Comparison of ENCODE assay signal across 15 cellular contexts in the genomic region with DNA sequence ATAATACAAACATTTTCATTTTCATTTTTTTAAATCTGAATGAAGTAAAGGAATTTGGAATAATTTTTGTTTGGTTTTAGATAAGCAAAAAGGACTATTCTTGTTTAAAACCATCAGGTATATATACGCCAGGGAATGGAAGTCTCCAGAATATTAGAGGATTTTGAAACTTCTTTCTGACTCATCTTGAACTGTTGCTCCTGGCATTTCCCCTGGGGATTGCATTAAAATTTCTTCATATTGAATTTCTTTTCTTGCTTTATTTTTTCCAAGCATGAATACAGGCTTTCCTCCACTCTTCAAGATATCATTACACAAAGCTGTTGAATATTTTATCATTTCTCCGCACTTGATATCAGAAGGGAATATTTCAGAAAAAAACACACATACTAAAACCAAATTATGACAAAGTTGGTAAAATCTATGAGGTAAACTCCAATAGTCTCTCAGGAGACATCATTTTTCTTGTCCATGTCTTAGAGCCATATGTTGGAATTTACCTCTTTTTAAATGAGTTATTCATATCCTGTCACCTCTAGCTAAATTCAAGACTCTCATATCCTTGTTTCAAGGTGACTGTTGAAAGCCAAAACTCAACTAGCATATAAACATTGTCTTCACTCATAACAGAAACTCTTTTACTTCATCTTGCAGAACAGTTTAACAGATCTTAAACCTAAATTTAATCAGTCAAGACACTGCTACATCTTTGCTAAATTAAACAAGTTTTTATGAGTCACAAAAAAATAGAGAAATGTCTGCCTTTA. TPM values are rescaled to one million over a fixed set of nuclear protein-coding genes. Genes with fewer than 3 reads are reported as not detected.
A peak's percentile ranks its signal among the peaks of the same experiment; 100 is the strongest.
DNase-seq lines count a peak whose midpoint lies in the region; ATAC-seq and TF ChIP-seq lines count a peak whose summit lies in the region.
"Had no signal": no experiment of that assay in that cellular context is flagged by ENCODE, and none has a peak within 500 bp of the region (broad histone marks: within the 10 kb centered on the region; RNA-seq: fewer than 3 reads in every experiment).

No MANE protein-coding gene starts in this region.

- H3K4me3 Mint-ChIP-seq in stimulated activated effector memory CD8-positive, alpha-beta T cell treated with anti-CD3 and anti-CD28 coated beads, Interleukin-12 subunit alpha, Interleukin-12 subunit beta, amount 100 ng/mL, for 72 hours, result no peak overlapping the region
- H3K4me3 Mint-ChIP-seq in CD4-positive, alpha-beta memory T cell, result no peak overlapping the region
- H3K4me3 Mint-ChIP-seq: CD8-positive, alpha-beta T cell; H9 had no signal

- ATAC-seq in GM21381 (IDR thresholded peaks at IDR 0.05; ENCODE audit: unreplicated experiment) (peak; percentile 59), HG03159 (IDR thresholded peaks at IDR 0.05; ENCODE audit: unreplicated experiment) (peak; percentile 90)
- ATAC-seq in stimulated activated effector memory CD8-positive, alpha-beta T cell treated with anti-CD3 and anti-CD28 coated beads, Interleukin-12 subunit alpha, Interleukin-12 subunit beta, amount 100 ng/mL, for 72 hours, result no peak
- ATAC-seq: CD8-positive, alpha-beta T cell had no signal

- peak overlapping the region; percentile 21 for H3K27ac ChIP-seq in epithelial cell of prostate
- H3K27ac ChIP-seq in CD4-positive, alpha-beta memory T cell (ENCODE audit: low read depth, low read length), result no peak overlapping the region

- H3K9me3 Mint-ChIP-seq in stimulated activated effector memory CD8-positive, alpha-beta T cell treated with anti-CD3 and anti-CD28 coated beads, Interleukin-12 subunit alpha, Interleukin-12 subunit beta, amount 100 ng/mL, for 72 hours, result peaks cover 4% of the 10 kb centered on the region
- H3K9me3 Mint-ChIP-seq in CD4-positive, alpha-beta memory T cell, result peaks cover 0 to 2% (median 0%) of the 10 kb centered on the region in 8 donors
- H3K9me3 Mint-ChIP-seq: CD8-positive, alpha-beta T cell; H9 had no signal

- DNase-seq in GM13977 (ENCODE audit: low spot score), result peak; percentile 17
- DNase-seq in epithelial cell of prostate (ENCODE audit: low read depth, low spot score), result no peak
- no peak for DNase-seq in activated CD4-positive, alpha-beta T cell treated with anti-CD3 and anti-CD28 coated beads, Interleukin-2, amount 50 U/mL, for 1 hour
- DNase-seq in stimulated activated effector memory CD8-positive, alpha-beta T cell treated with anti-CD3 and anti-CD28 coated beads, Interleukin-12 subunit alpha, Interleukin-12 subunit beta, amount 100 ng/mL, for 72 hours (ENCODE audit: low spot score in 2 of 2), result no peak
- no peak for DNase-seq in CD4-positive, alpha-beta memory T cell
- no peak for DNase-seq in NCI-H82 treated with DMSO at 0.1 percent for 48 hours (lab: John Stamatoyannopoulos, UW; ENCODE audit: unreplicated experiment)
- DNase-seq: CD8-positive, alpha-beta T cell; cerebellar nuclear complex; H9; NCI-H1105 treated with DMSO at 0.1 percent for 48 hours had no signal

- H3K4me3 ChIP-seq in CD4-positive, alpha-beta memory T cell (ENCODE audit: low read length in 2 of 2), result no peak overlapping the region

- intact Hi-C loops in CD4-positive, alpha-beta memory T cell (cut with micrococcal nuclease), result no loop called here

- in situ Hi-C loops in GM13977 (cut with MboI; ENCODE audit: low pct_unique_long_range_greater_than_20kb, low sequenced_read_pairs, unreplicated experiment), result loop anchor here (25.0 kb wide), 1 partner anchor 277 kb away; a partner anchor contains a TSS

- no peaks in the 10 kb centered on the region for H3K27me3 ChIP-seq in CD4-positive, alpha-beta memory T cell (ENCODE audit: insufficient read depth, low read length)

- CTCF ChIA-PET in CD4-positive, alpha-beta memory T cell (lab: Charles Lee; ENCODE audit: partially characterized antibody), result no interaction called here

- no peaks in the 10 kb centered on the region for H3K9me3 ChIP-seq in CD4-positive, alpha-beta memory T cell (ENCODE audit: control insufficient read depth in 1 of 2, low read length in 2 of 2)

- H3K27ac Mint-ChIP-seq in stimulated activated effector memory CD8-positive, alpha-beta T cell treated with anti-CD3 and anti-CD28 coated beads, Interleukin-12 subunit alpha, Interleukin-12 subunit beta, amount 100 ng/mL, for 72 hours, result no peak overlapping the region
- H3K27ac Mint-ChIP-seq in CD4-positive, alpha-beta memory T cell, result no peak overlapping the region
- H3K27ac Mint-ChIP-seq: CD8-positive, alpha-beta T cell; H9 had no signal

- TF ChIP-seq CTCF in GM13977 (IDR thresholded peaks at IDR 0.05; ENCODE audit: extremely low read depth, insufficient read depth, missing control alignments), result no peak

- no peaks in the 10 kb centered on the region for H3K27me3 Mint-ChIP-seq in CD4-positive, alpha-beta memory T cell

- no peaks in the 10 kb centered on the region for H3K4me1 ChIP-seq in CD4-positive, alpha-beta memory T cell (ENCODE audit: insufficient read depth, low read length)

- no peaks in the 10 kb centered on the region for H3K36me3 Mint-ChIP-seq in stimulated activated effector memory CD8-positive, alpha-beta T cell treated with anti-CD3 and anti-CD28 coated beads, Interleukin-12 subunit alpha, Interleukin-12 subunit beta, amount 100 ng/mL, for 72 hours
- H3K36me3 Mint-ChIP-seq in CD4-positive, alpha-beta memory T cell, result no peaks in the 10 kb centered on the region
- H3K36me3 Mint-ChIP-seq: CD8-positive, alpha-beta T cell had no signal

- H3K4me1 Mint-ChIP-seq in stimulated activated effector memory CD8-positive, alpha-beta T cell treated with anti-CD3 and anti-CD28 coated beads, Interleukin-12 subunit alpha, Interleukin-12 subunit beta, amount 100 ng/mL, for 72 hours, result no peaks in the 10 kb centered on the region
- no peaks in the 10 kb centered on the region for H3K4me1 Mint-ChIP-seq in CD4-positive, alpha-beta memory T cell
- H3K4me1 Mint-ChIP-seq: H9 had no signal

- H3K36me3 ChIP-seq in CD4-positive, alpha-beta memory T cell (ENCODE audit: insufficient read depth, low read length), result no peaks in the 10 kb centered on the region

- POLR2A ChIA-PET in CD4-positive, alpha-beta memory T cell (lab: Charles Lee; ENCODE audit: partially characterized antibody), result no interaction called here

RNA-seq across cellular contexts. Expression of a gene that starts 20.7 kb away (rescaled TPM):
- not detected for total RNA-seq in CD4-positive, alpha-beta memory T cell
- not detected for polyA plus RNA-seq in CD4-positive, alpha-beta memory T cell
- total RNA-seq: activated CD8-positive, alpha-beta memory T cell treated with anti-CD3 and anti-CD28 coated beads for 36 hours; CD8-positive, alpha-beta T cell; H9; pulmonary artery endothelial cell; SK-MEL-5 had no signal

RNA-seq across cellular contexts. Expression of a gene that starts 50.3 kb away (rescaled TPM):
- not detected for total RNA-seq in CD4-positive, alpha-beta memory T cell
- polyA plus RNA-seq in CD4-positive, alpha-beta memory T cell, result not detected
- total RNA-seq: activated CD8-positive, alpha-beta memory T cell treated with anti-CD3 and anti-CD28 coated beads for 36 hours; CD8-positive, alpha-beta T cell; H9; SK-MEL-5 had no signal

RNA-seq across cellular contexts. Expression of a gene that starts 55.3 kb away (rescaled TPM):
- total RNA-seq in CD4-positive, alpha-beta memory T cell, result not detected
- polyA plus RNA-seq in CD4-positive, alpha-beta memory T cell, result not detected
- total RNA-seq: activated CD8-positive, alpha-beta memory T cell treated with anti-CD3 and anti-CD28 coated beads for 36 hours; CD8-positive, alpha-beta T cell; H9; pulmonary artery endothelial cell; SK-MEL-5 had no signal
